Comparison of ENCODE assay signal across 9 cellular contexts in genomic region chr2:127690696-127691095, GRCh38. TPM values are rescaled to one million over a fixed set of nuclear protein-coding genes. Genes with fewer than 3 reads are reported as not detected.
"Had no signal": no experiment of that assay in that cellular context is flagged by ENCODE, and none has a peak within 500 bp of the region (broad histone marks: within the 10 kb centered on the region; RNA-seq: fewer than 3 reads in every experiment).

No MANE protein-coding gene starts in this region.

- H3K9ac ChIP-seq: GM23248 had no signal

- H3K36me3 ChIP-seq: HAP-1 had no signal

- FAIRE-seq: HTR-8/SVneo had no signal

- H3K27ac ChIP-seq: GM23248 had no signal

- DNase-seq: GM23248, GOT3, H7, KG1 had no signal

- H3K4me3 ChIP-seq: GM23248, HAP-1 had no signal

- ATAC-seq: HCT116 had no signal

RNA-seq across cellular contexts. Expression of gene SFT2D3, which starts 10.6 kb away (rescaled TPM):
- polyA plus RNA-seq: GM23248, IgD-negative memory B cell had no signal

RNA-seq across cellular contexts. Expression of gene GPR17, which starts 44.7 kb away (rescaled TPM):
- total RNA-seq: GM23248, H4, H7 had no signal
- polyA plus RNA-seq: IgD-negative memory B cell had no signal
